Comparison of ENCODE assay signal across 8 cellular contexts in the genomic region with DNA sequence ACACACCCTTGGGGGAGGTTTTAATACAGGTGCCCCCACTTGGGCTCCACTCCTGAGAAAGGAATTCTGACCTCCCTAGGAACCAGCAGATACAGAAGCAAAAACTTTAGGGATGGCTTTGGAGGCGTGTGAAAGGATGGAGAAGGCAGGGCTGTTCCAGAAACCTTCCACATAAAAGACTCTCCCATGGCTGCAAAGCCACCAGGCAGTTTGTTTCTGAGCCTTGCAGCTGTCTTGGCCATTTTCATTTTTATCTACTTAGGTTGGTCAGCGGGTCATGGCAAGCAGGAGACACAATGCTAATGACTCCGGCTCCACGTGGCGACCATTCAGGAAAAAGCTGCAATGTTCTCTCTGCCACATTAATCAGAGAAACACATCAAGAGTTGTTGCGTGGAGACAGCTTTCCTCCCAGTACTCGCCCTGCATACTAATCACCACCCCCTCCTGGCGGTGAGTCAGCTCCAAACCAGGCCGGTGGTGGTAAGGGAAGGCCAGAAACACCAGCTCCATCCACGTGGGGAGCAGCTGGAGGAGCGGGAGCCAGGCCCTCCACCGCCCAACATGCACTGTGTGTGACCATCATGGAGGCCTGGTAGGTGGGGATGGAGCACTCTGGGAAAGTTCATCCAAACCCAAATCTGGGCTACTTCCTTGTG. TPM values are rescaled to one million over a fixed set of nuclear protein-coding genes. Genes with fewer than 3 reads are reported as not detected.
DNase-seq lines count a peak whose midpoint lies in the region; ATAC-seq and TF ChIP-seq lines count a peak whose summit lies in the region.

No MANE protein-coding gene starts in this region.

- peak overlapping the region; percentile 34 for H3K27ac ChIP-seq in PC-3 (ENCODE audit: low read length)
- no peak overlapping the region for H3K27ac ChIP-seq in naive thymus-derived CD4-positive, alpha-beta T cell (ENCODE audit: low read depth, low read length)

- intact Hi-C loops in PC-3 (cut with micrococcal nuclease), result no loop called here
- intact Hi-C loops in naive thymus-derived CD4-positive, alpha-beta T cell (cut with micrococcal nuclease), result no loop called here

- peak; percentile 61 for DNase-seq in activated naive CD4-positive, alpha-beta T cell treated with Interleukin-2 at 50 U/mL for 16 hours
- no peak for DNase-seq in activated naive CD4-positive, alpha-beta T cell treated with anti-CD3 and anti-CD28 coated beads, Interleukin-2, amount 10 ng/mL, durations not matched to agents 7 days and 5 days
- DNase-seq in PC-3, result peak; percentile 95
- no peak for DNase-seq in effector memory CD8-positive, alpha-beta T cell
- DNase-seq in naive thymus-derived CD4-positive, alpha-beta T cell, result no peak
- no peak for DNase-seq in NCI-H2196 (lab: John Stamatoyannopoulos, UW; ENCODE audit: unreplicated experiment)
- no peak for DNase-seq in DMS79 (lab: John Stamatoyannopoulos, UW)

- peaks cover 20% of the 10 kb centered on the region for H3K4me1 Mint-ChIP-seq in activated naive CD4-positive, alpha-beta T cell treated with anti-CD3 and anti-CD28 coated beads, Interleukin-2, amount 10 ng/mL, durations not matched to agents 7 days and 5 days
- H3K4me1 Mint-ChIP-seq in effector memory CD8-positive, alpha-beta T cell (ENCODE audit: low read depth in 2 of 2), result no peaks in the 10 kb centered on the region
- H3K4me1 Mint-ChIP-seq in naive thymus-derived CD4-positive, alpha-beta T cell, result peaks cover 0 to 5% (median 0%) of the 10 kb centered on the region in 7 donors

- 0 out of 2 replicates have a peak, but pooled peaks cover 5% of the 10 kb centered on the region for H3K9me3 ChIP-seq in PC-3 (ENCODE audit: low read length)
- no peaks in the 10 kb centered on the region for H3K9me3 ChIP-seq in naive thymus-derived CD4-positive, alpha-beta T cell (ENCODE audit: control insufficient read depth in 2 of 3, low read length in 3 of 3)

- H3K79me2 ChIP-seq in PC-3 (ENCODE audit: low read length), result no peaks in the 10 kb centered on the region

- POLR2A ChIA-PET in PC-3 (lab: Charles Lee; ENCODE audit: unreplicated experiment), result no interaction called here
- POLR2A ChIA-PET in naive thymus-derived CD4-positive, alpha-beta T cell (lab: Charles Lee), result no interaction called here

- peaks cover 5% of the 10 kb centered on the region; the same call in 1 of the 2 replicates for H3K36me3 ChIP-seq in PC-3 (ENCODE audit: low read depth, low read length)
- H3K36me3 ChIP-seq in naive thymus-derived CD4-positive, alpha-beta T cell (ENCODE audit: control insufficient read depth in 2 of 3, insufficient read depth in 3 of 3, low read length in 3 of 3), result no peaks in the 10 kb centered on the region

- no peaks in the 10 kb centered on the region for H3F3A ChIP-seq in PC-3 (ENCODE audit: low read length, unreplicated experiment)

- peak overlapping the region; percentile 65 for H2AFZ ChIP-seq in PC-3 (ENCODE audit: low read length)

- H3K9me2 ChIP-seq in PC-3 (replicated peaks; ENCODE audit: low read length), result no peaks in the 10 kb centered on the region

- H3K4me1 ChIP-seq in PC-3 (ENCODE audit: insufficient read depth, low read length), result peaks cover 11% of the 10 kb centered on the region
- H3K4me1 ChIP-seq in naive thymus-derived CD4-positive, alpha-beta T cell (ENCODE audit: control insufficient read depth in 2 of 2, insufficient read depth in 2 of 2, low read length in 2 of 2), result no peaks in the 10 kb centered on the region

- BruUV-seq in PC-3 (replicated peaks; lab: Mats Ljungman, UMichigan), result no TSS peak

- H3K4me3 Mint-ChIP-seq in activated naive CD4-positive, alpha-beta T cell treated with anti-CD3 and anti-CD28 coated beads, Interleukin-2, amount 10 ng/mL, durations not matched to agents 7 days and 5 days, result no peak overlapping the region
- H3K4me3 Mint-ChIP-seq in effector memory CD8-positive, alpha-beta T cell, result no peak overlapping the region
- H3K4me3 Mint-ChIP-seq in naive thymus-derived CD4-positive, alpha-beta T cell, result no peak overlapping the region

- CTCF ChIA-PET in activated naive CD4-positive, alpha-beta T cell treated with anti-CD3 and anti-CD28 coated beads, Interleukin-2, amount 10 ng/mL, durations not matched to agents 7 days and 5 days (lab: Charles Lee), result interaction anchor here (0.6 to 42.9 kb wide), 7 partner anchors 9 to 191 kb away, joined by 3 to 1049 read pairs (median 8); no protein-coding TSS in a partner anchor
- CTCF ChIA-PET in PC-3 (lab: Charles Lee), result interaction anchor here (0.6 to 1.1 kb wide), 7 partner anchors 9 to 111 kb away, joined by 3 to 7 read pairs (median 4); a partner anchor contains a TSS
- CTCF ChIA-PET in naive thymus-derived CD4-positive, alpha-beta T cell (lab: Charles Lee), result interaction anchor here (1.4 to 2.0 kb wide), 4 partner anchors 11 to 187 kb away, joined by 5 to 8 read pairs (median 6); no protein-coding TSS in a partner anchor

- no peaks in the 10 kb centered on the region for H3K27me3 ChIP-seq in PC-3 (ENCODE audit: low read length)
- no peaks in the 10 kb centered on the region for H3K27me3 ChIP-seq in naive thymus-derived CD4-positive, alpha-beta T cell (ENCODE audit: control insufficient read depth in 2 of 2, insufficient read depth in 2 of 2, low read length in 2 of 2)

- H4K20me1 ChIP-seq in PC-3 (ENCODE audit: low read length), result no peaks in the 10 kb centered on the region

- peak overlapping the region; percentile 7 for H3K4me2 ChIP-seq in PC-3 (ENCODE audit: low read length)

- H3K36me3 Mint-ChIP-seq in activated naive CD4-positive, alpha-beta T cell treated with anti-CD3 and anti-CD28 coated beads, Interleukin-2, amount 10 ng/mL, durations not matched to agents 7 days and 5 days, result no peaks in the 10 kb centered on the region
- peaks cover 4% of the 10 kb centered on the region for H3K36me3 Mint-ChIP-seq in effector memory CD8-positive, alpha-beta T cell (ENCODE audit: insufficient read depth)
- H3K36me3 Mint-ChIP-seq in naive thymus-derived CD4-positive, alpha-beta T cell, result peaks cover 0 to 6% (median 0%) of the 10 kb centered on the region in 5 donors

- H3K9ac ChIP-seq in PC-3 (ENCODE audit: low read length), result no peak overlapping the region

- H3K27ac Mint-ChIP-seq in activated naive CD4-positive, alpha-beta T cell treated with anti-CD3 and anti-CD28 coated beads, Interleukin-2, amount 10 ng/mL, durations not matched to agents 7 days and 5 days, result no peak overlapping the region
- peak overlapping the region in 1 of 2 donors; percentile 20 for H3K27ac Mint-ChIP-seq in effector memory CD8-positive, alpha-beta T cell
- H3K27ac Mint-ChIP-seq in naive thymus-derived CD4-positive, alpha-beta T cell, result no peak overlapping the region

- peak; percentile 95 for ATAC-seq in PC-3
- ATAC-seq in effector memory CD8-positive, alpha-beta T cell (replicated peaks), result peak; percentile 31
- ATAC-seq in naive thymus-derived CD4-positive, alpha-beta T cell, result peak; percentile 51
- ATAC-seq in HG02678 (IDR thresholded peaks at IDR 0.05; ENCODE audit: unreplicated experiment), result no peak

- no peak overlapping the region for H3K4me3 ChIP-seq in PC-3 (ENCODE audit: low read length)
- no peak overlapping the region for H3K4me3 ChIP-seq in naive thymus-derived CD4-positive, alpha-beta T cell (ENCODE audit: low read length)

- peaks cover 8% of the 10 kb centered on the region for H3K27me3 Mint-ChIP-seq in activated naive CD4-positive, alpha-beta T cell treated with anti-CD3 and anti-CD28 coated beads, Interleukin-2, amount 10 ng/mL, durations not matched to agents 7 days and 5 days
- H3K27me3 Mint-ChIP-seq in effector memory CD8-positive, alpha-beta T cell, result peaks cover 0 to 6% of the 10 kb centered on the region in 2 donors
- H3K27me3 Mint-ChIP-seq in naive thymus-derived CD4-positive, alpha-beta T cell, result no peaks in the 10 kb centered on the region

- TF ChIP-seq CTCF in PC-3 (conservative IDR thresholded peaks at IDR 0.05; ENCODE audit: low read depth, low read length), result peak; percentile 68

- peaks cover 3% of the 10 kb centered on the region for H3K9me3 Mint-ChIP-seq in activated naive CD4-positive, alpha-beta T cell treated with anti-CD3 and anti-CD28 coated beads, Interleukin-2, amount 10 ng/mL, durations not matched to agents 7 days and 5 days
- no peaks in the 10 kb centered on the region for H3K9me3 Mint-ChIP-seq in effector memory CD8-positive, alpha-beta T cell
- H3K9me3 Mint-ChIP-seq in naive thymus-derived CD4-positive, alpha-beta T cell, result peaks cover 0 to 7% (median 0%) of the 10 kb centered on the region in 11 donors

RNA-seq across cellular contexts. Expression of a gene that starts 30.9 kb away (rescaled TPM):
- 113 and 146 TPM in 2 replicates for total RNA-seq in PC-3 (2014; rRNA removed)
- 10 to 100 TPM; 30.2 to 45.2 (median 34.6) TPM for total RNA-seq in naive thymus-derived CD4-positive, alpha-beta T cell
- polyA plus RNA-seq in naive thymus-derived CD4-positive, alpha-beta T cell, result 1 to 10 TPM; 3.5 to 3.8 TPM

RNA-seq across cellular contexts. Expression of a gene that starts 38.7 kb away (rescaled TPM):
- total RNA-seq in PC-3 (2014; rRNA removed), result 26.0 and 26.6 TPM in 2 replicates
- total RNA-seq in naive thymus-derived CD4-positive, alpha-beta T cell, result 10 to 100 TPM in 4 of 5 experiments, 1 to 10 TPM in 1; 5.5 to 14.2 (median 12.9) TPM
- polyA plus RNA-seq in naive thymus-derived CD4-positive, alpha-beta T cell, result 1 to 10 TPM; 4.3 to 8.4 TPM

Comparison
In these comparisons a context has a peak if more than half of its experiments do, and no peak if none do; other contexts are left out.
1. DNase-seq: peak in activated naive CD4-positive, alpha-beta T cell treated with Interleukin-2 at 50 U/mL for 16 hours (single experiment) and PC-3 (single experiment); none in activated naive CD4-positive, alpha-beta T cell treated with anti-CD3 and anti-CD28 coated beads, Interleukin-2, amount 10 ng/mL, durations not matched to agents 7 days and 5 days (single experiment), effector memory CD8-positive, alpha-beta T cell (0 of 3), naive thymus-derived CD4-positive, alpha-beta T cell (0 of 9), NCI-H2196 (single experiment) and DMS79 (single experiment).